ENCODE assay signal across 9 cellular contexts in the genomic region with DNA sequence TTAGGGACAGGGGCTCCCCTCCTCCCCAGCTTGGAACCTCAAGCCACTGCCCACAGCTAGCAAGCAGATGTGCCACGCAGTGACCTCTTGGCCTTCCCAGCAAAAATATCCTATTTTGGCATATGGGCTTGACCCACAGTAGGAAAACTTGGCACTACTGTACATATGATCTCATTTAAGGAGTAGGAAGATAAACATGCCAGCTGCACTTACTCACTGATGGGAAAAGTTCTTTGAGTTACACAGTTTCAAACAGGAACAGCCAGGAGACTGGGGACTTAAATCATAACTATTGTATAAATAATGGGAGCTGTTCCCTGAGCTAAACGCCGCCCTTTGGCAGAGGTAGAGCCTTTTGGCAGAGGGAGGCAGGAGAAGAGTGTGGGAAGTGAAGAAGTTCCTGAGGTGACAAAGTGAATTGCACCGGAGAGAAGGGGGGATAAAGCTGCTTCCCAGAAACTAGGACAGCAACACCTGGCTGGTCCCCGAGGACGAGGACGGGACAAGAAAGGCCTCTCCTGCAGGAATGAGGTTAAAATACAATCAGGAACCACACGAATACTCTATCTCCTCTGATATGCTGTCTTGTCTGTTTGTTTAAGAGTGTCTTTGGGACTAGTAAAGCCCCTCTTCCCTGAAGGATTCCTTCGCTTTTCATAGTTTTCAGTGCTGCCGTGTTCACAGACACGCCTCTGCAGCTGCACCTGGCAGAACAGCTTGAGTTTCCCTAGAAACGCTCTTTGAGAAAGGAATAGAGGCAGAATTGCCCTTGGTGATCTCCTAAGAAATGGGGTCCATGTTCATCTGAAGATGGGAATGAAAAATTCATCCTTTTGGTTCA. TPM values are rescaled to one million over a fixed set of nuclear protein-coding genes. Genes with fewer than 3 reads are reported as not detected.
DNase-seq lines count a peak whose midpoint lies in the region; ATAC-seq, FAIRE-seq and TF ChIP-seq lines count a peak whose summit lies in the region.
"Had no signal": no experiment of that assay in that cellular context is flagged by ENCODE, and none has a peak within 500 bp of the region (broad histone marks: within the 10 kb centered on the region; RNA-seq: fewer than 3 reads in every experiment).

No MANE protein-coding gene starts in this region.

- peak overlapping the region; percentile 40 for H3K27ac ChIP-seq in suprapubic skin

- peaks cover 20% of the 10 kb centered on the region for H3K4me1 ChIP-seq in suprapubic skin

- no peaks in the 10 kb centered on the region for H3K36me3 ChIP-seq in suprapubic skin

- H3K4me3 ChIP-seq in cardiac fibroblast (replicated peaks in 1 of 2; ENCODE audit: low read depth in 2 of 2, low read length in 2 of 2), result peak overlapping the region in 1 of 2 donors; percentile 19
- H3K4me3 ChIP-seq in suprapubic skin, result peak overlapping the region; percentile 5

- H3K9me3 ChIP-seq in suprapubic skin, result no peaks in the 10 kb centered on the region

- WGBS in suprapubic skin, result 23% methylated on average over 12 of the region's 12 CpGs

- ATAC-seq in GM21381 (IDR thresholded peaks at IDR 0.05; ENCODE audit: unreplicated experiment), result no peak

- DNase-seq in HTR-8/SVneo (ENCODE audit: insufficient read length, low spot score) (peak; percentile 37), cardiac fibroblast (ENCODE audit: low read depth in 2 of 2) (peak; percentile 86 to 90), left kidney (ENCODE audit: low read depth, low spot score) (peak; percentile 51), suprapubic skin (ENCODE audit: low spot score in 2 of 2) (no peak), globus pallidus (ENCODE audit: low spot score) (no peak), NCI-H2107 treated with DMSO at 0.1 percent for 48 hours (lab: John Stamatoyannopoulos, UW; ENCODE audit: unreplicated experiment) (no peak), GM19240 (ENCODE audit: insufficient read length, low spot score) (no peak)
- DNase-seq: dorsolateral prefrontal cortex had no signal

- no peak for TF ChIP-seq POLR2A in suprapubic skin (IDR thresholded peaks at IDR 0.05)

- FAIRE-seq in HTR-8/SVneo (lab: Jason Lieb, UNC), result no peak

- no peaks in the 10 kb centered on the region for H3K27me3 ChIP-seq in suprapubic skin
- H3K27me3 ChIP-seq: dorsolateral prefrontal cortex had no signal

- no peak for TF ChIP-seq EP300 in suprapubic skin (IDR thresholded peaks at IDR 0.05)

- TF ChIP-seq CTCF in cardiac fibroblast (IDR thresholded peaks at IDR 0.05; ENCODE audit: low read depth, low read length) (no peak), suprapubic skin (IDR thresholded peaks at IDR 0.05) (no peak)

RNA-seq across cellular contexts. Expression of a gene that starts 5.9 kb away (rescaled TPM):
- total RNA-seq in suprapubic skin, result 10 to 100 TPM in 3 of 4 donors, 1 to 10 TPM in 1; 6.4 to 17.9 (median 13.3) TPM

Comparison
In these comparisons a context has a peak if more than half of its experiments do, and no peak if none do; other contexts are left out.
1. DNase-seq: peak in HTR-8/SVneo (single experiment), cardiac fibroblast (2 of 2) and left kidney (single experiment); none in suprapubic skin (0 of 2), globus pallidus (single experiment), NCI-H2107 treated with DMSO at 0.1 percent for 48 hours (single experiment) and GM19240 (single experiment).